Comparison of ENCODE assay signal across 10 cellular contexts in genomic region chr14:82075566-82075965, GRCh38.
DNase-seq lines count a peak whose midpoint lies in the region; ATAC-seq lines count a peak whose summit lies in the region.
"Had no signal": no experiment of that assay in that cellular context is flagged by ENCODE, and none has a peak within 500 bp of the region (broad histone marks: within the 10 kb centered on the region; RNA-seq: fewer than 3 reads in every experiment).

No MANE protein-coding gene starts in this region.

- no peak overlapping the region for H3K27ac Mint-ChIP-seq in activated CD4-positive, alpha-beta memory T cell treated with anti-CD3 and anti-CD28 coated beads, Interleukin-2, amount 10 ng/mL, durations not matched to agents 7 days and 5 days

- ATAC-seq in left lobe of liver (peak; percentile 89), GM21786 (IDR thresholded peaks at IDR 0.05; ENCODE audit: unreplicated experiment) (no peak), HG03520 (IDR thresholded peaks at IDR 0.05; ENCODE audit: unreplicated experiment) (no peak)
- ATAC-seq: left colon had no signal

- H3K27me3 Mint-ChIP-seq in activated CD4-positive, alpha-beta memory T cell treated with anti-CD3 and anti-CD28 coated beads, Interleukin-2, amount 10 ng/mL, durations not matched to agents 7 days and 5 days, result no peaks in the 10 kb centered on the region

- CTCF ChIA-PET in activated CD4-positive, alpha-beta memory T cell treated with anti-CD3 and anti-CD28 coated beads, Interleukin-2, amount 10 ng/mL, durations not matched to agents 7 days and 5 days (lab: Charles Lee), result no interaction called here

- in situ Hi-C loops in Caki2 (cut with HindIII; ENCODE audit: low pct_unique_long_range_greater_than_20kb, low sequenced_read_pairs), result no loop called here

- peaks cover 2% of the 10 kb centered on the region for H3K9me3 Mint-ChIP-seq in activated CD4-positive, alpha-beta memory T cell treated with anti-CD3 and anti-CD28 coated beads, Interleukin-2, amount 10 ng/mL, durations not matched to agents 7 days and 5 days

- H3K4me3 Mint-ChIP-seq in activated CD4-positive, alpha-beta memory T cell treated with anti-CD3 and anti-CD28 coated beads, Interleukin-2, amount 10 ng/mL, durations not matched to agents 7 days and 5 days, result no peak overlapping the region

- no peaks in the 10 kb centered on the region for H3K4me1 Mint-ChIP-seq in activated CD4-positive, alpha-beta memory T cell treated with anti-CD3 and anti-CD28 coated beads, Interleukin-2, amount 10 ng/mL, durations not matched to agents 7 days and 5 days

- POLR2A ChIA-PET in activated CD4-positive, alpha-beta memory T cell treated with anti-CD3 and anti-CD28 coated beads, Interleukin-2, amount 10 ng/mL, durations not matched to agents 7 days and 5 days (lab: Charles Lee), result no interaction called here

- DNase-seq in Caki2 (ENCODE audit: low read depth) (peak; percentile 24), HT-29 (ENCODE audit: low spot score) (peak; percentile 39), left lobe of liver (ENCODE audit: low spot score) (peak; percentile 50), hippocampal formation (lab: John Stamatoyannopoulos, UW) (no peak), DMS79 (lab: John Stamatoyannopoulos, UW) (no peak)
- peak; percentile 25 for DNase-seq in activated CD4-positive, alpha-beta memory T cell treated with anti-CD3 and anti-CD28 coated beads, Interleukin-2, amount 10 ng/mL, durations not matched to agents 7 days and 5 days
- DNase-seq: caudate nucleus had no signal

- H3K36me3 Mint-ChIP-seq in activated CD4-positive, alpha-beta memory T cell treated with anti-CD3 and anti-CD28 coated beads, Interleukin-2, amount 10 ng/mL, durations not matched to agents 7 days and 5 days (ENCODE audit: low read depth), result no peaks in the 10 kb centered on the region

Comparison
In these comparisons a context has a peak if more than half of its experiments do, and no peak if none do; other contexts are left out.
1. DNase-seq: peak in Caki2 (single experiment), HT-29 (single experiment), activated CD4-positive, alpha-beta memory T cell treated with anti-CD3 and anti-CD28 coated beads, Interleukin-2, amount 10 ng/mL, durations not matched to agents 7 days and 5 days (single experiment) and left lobe of liver (single experiment); none in hippocampal formation (0 of 2) and DMS79 (single experiment).